20 cellular contexts compared by ENCODE assay signal in the genomic region with DNA sequence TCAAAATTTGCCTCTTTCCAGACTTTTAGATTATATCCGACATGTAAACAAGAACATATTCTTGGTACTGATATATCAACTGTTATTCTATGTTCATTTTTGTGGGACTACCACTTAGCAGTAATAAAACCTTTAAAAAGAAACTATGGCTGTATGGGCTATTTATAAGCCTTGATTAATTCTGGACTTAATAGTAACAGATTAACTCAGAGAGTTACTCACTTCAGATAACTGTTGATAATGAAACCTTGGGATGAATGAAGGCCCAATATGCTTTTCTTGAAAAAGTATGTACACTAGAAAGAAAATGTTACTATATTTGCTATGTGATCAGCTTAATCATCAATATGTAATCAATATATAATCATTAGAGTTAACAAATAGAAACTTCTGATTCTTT.
"Had no signal": no experiment of that assay in that cellular context is flagged by ENCODE, and none has a peak within 500 bp of the region (broad histone marks: within the 10 kb centered on the region; RNA-seq: fewer than 3 reads in every experiment).

No MANE protein-coding gene starts in this region.

- H3K4me1 Mint-ChIP-seq: immature natural killer cell, mesothelial cell of epicardium had no signal

- H3K4me3 ChIP-seq: coronary artery, dorsolateral prefrontal cortex, esophagus muscularis mucosa, gastroesophageal sphincter, hepatocyte, left lung, lower lobe of right lung, mucosa of descending colon had no signal

- H3K4me1 ChIP-seq: foreskin keratinocyte, gastroesophageal sphincter, left lung, lower lobe of right lung had no signal

- H3K36me3 ChIP-seq: esophagus muscularis mucosa, gastroesophageal sphincter, left lung, lower lobe of right lung had no signal

- H3K9me3 Mint-ChIP-seq: mesothelial cell of epicardium had no signal

- H3K27me3 ChIP-seq: dorsolateral prefrontal cortex, esophagus muscularis mucosa, foreskin keratinocyte, gastroesophageal sphincter, hepatocyte had no signal

- H3K4me3 Mint-ChIP-seq: immature natural killer cell, mesothelial cell of epicardium had no signal

- H3K27ac ChIP-seq: coronary artery, dorsolateral prefrontal cortex, esophagus muscularis mucosa, foreskin keratinocyte, gastroesophageal sphincter, hepatocyte, left lung, lower lobe of right lung had no signal

- H3K27ac Mint-ChIP-seq: immature natural killer cell, mesothelial cell of epicardium had no signal

- H3K9me3 ChIP-seq: esophagus muscularis mucosa, gastroesophageal sphincter, left lung, lower lobe of right lung, mucosa of descending colon had no signal

- H3K36me3 Mint-ChIP-seq: immature natural killer cell, mesothelial cell of epicardium had no signal

- DNase-seq: central memory CD4-positive, alpha-beta T cell; dermis blood vessel endothelial cell; dorsolateral prefrontal cortex; effector CD4-positive, alpha-beta T cell; effector memory CD4-positive, alpha-beta T cell; foreskin keratinocyte; hypothalamus; immature natural killer cell; islet precursor cell; kidney; kidney glomerular epithelial cell; left lung; lower lobe of right lung; mesenchymal stem cell; mucosa of descending colon had no signal

- ATAC-seq: foreskin keratinocyte, gastroesophageal sphincter, left lung, lower lobe of right lung, mucosa of descending colon had no signal
